In genomic region chr19:30682576-30683536, GRCh38 we compare ENCODE assay signal across 8 cellular contexts.
DNase-seq lines count a peak whose midpoint lies in the region; ATAC-seq, FAIRE-seq and TF ChIP-seq lines count a peak whose summit lies in the region.

No MANE protein-coding gene starts in this region.

- FAIRE-seq in K562 (lab: Jason Lieb, UNC): peak; percentile 70

- peak; percentile 79 to 94 (median 89) for TF ChIP-seq CTCF in K562 (IDR thresholded peaks at IDR 0.05 in 2 of 3, conservative IDR thresholded peaks at IDR 0.05 in 1 of 3; ENCODE audit: insufficient read depth in 2 of 3, low read depth in 1 of 3, low read length in 3 of 3)
- peak; percentile 97 for TF ChIP-seq CTCF in hepatocyte (IDR thresholded peaks at IDR 0.05; ENCODE audit: poor library complexity)

- H4K20me1 ChIP-seq in K562 (replicated peaks; ENCODE audit: control insufficient read depth, insufficient read depth, low read length): peaks cover 4% of the 10 kb centered on the region; the same call in 1 of the 2 replicates
- H4K20me1 ChIP-seq in hepatocyte (ENCODE audit: insufficient read depth, poor library complexity, severe bottlenecking): no peaks in the 10 kb centered on the region

- no TSS peak for BruUV-seq in K562 (replicated peaks; lab: Mats Ljungman, UMichigan)

- TF ChIP-seq RAD21 in K562 (CRISPR knock-in tag; conservative IDR thresholded peaks at IDR 0.05 in 1 of 2, IDR thresholded peaks at IDR 0.05 in 1 of 2): peak; percentile 69 to 80

- H3K27ac ChIP-seq in K562 (ENCODE audit: extremely low read depth, low read depth, low read length) (no peak overlapping the region), hepatocyte (no peak overlapping the region)

- no peaks in the 10 kb centered on the region for H3K9me2 ChIP-seq in hepatocyte (replicated peaks; ENCODE audit: insufficient read depth)

- H3K4me3 ChIP-seq in K562 (no peak overlapping the region), hepatocyte (no peak overlapping the region), skeletal muscle cell (ENCODE audit: low read depth, low read length) (no peak overlapping the region)

- no peak overlapping the region for H3K27ac Mint-ChIP-seq in T-helper 17 cell

- peaks cover 67% of the 10 kb centered on the region for H3K27me3 Mint-ChIP-seq in T-helper 17 cell

- WGBS in K562 (ENCODE audit: insufficient coverage, low coverage, missing lambda C conversion rate): 1% methylated on average over 26 of the region's 26 CpGs
- 25% methylated on average over 26 of the region's 26 CpGs for WGBS in hepatocyte (ENCODE audit: low lambda C conversion rate, missing lambda C conversion rate)

- no peaks in the 10 kb centered on the region for H3K9me1 ChIP-seq in K562 (ENCODE audit: control insufficient read depth, insufficient read depth, low read length)

- H3K4me1 ChIP-seq in K562 (replicated peaks in 1 of 2; ENCODE audit: control insufficient read depth in 2 of 2, insufficient read depth in 2 of 2, low read length in 2 of 2) (peaks cover 0 to 3% of the 10 kb centered on the region in 2 experiments; a peak in 2 of 5 replicates), hepatocyte (ENCODE audit: insufficient read depth) (peaks cover 12% of the 10 kb centered on the region)

- no peak for TF ChIP-seq POLR2A in K562 (conservative IDR thresholded peaks at IDR 0.05)

- H3K4me2 ChIP-seq in K562 (ENCODE audit: insufficient read depth, low read length) (no peak overlapping the region), hepatocyte (no peak overlapping the region)

- no peaks in the 10 kb centered on the region for H3K9me3 ChIP-seq in T-helper 17 cell (ENCODE audit: control insufficient read depth, low read length, poor library complexity, severe bottlenecking)
- H3K9me3 ChIP-seq in K562 (replicated peaks; ENCODE audit: control insufficient read depth, insufficient read depth, low read depth, low read length): no peaks in the 10 kb centered on the region
- H3K9me3 ChIP-seq in hepatocyte (ENCODE audit: low read depth): no peaks in the 10 kb centered on the region

- H3K9ac ChIP-seq in K562 (ENCODE audit: insufficient read depth in 1 of 2, low read depth in 2 of 2, low read length in 2 of 2): no peak overlapping the region

- no peak overlapping the region for H3K4me3 Mint-ChIP-seq in T-helper 17 cell

- no peaks in the 10 kb centered on the region for H3K36me3 ChIP-seq in K562 (ENCODE audit: control insufficient read depth, insufficient read depth, low read length)
- H3K36me3 ChIP-seq in hepatocyte (replicated peaks; ENCODE audit: insufficient read depth, low read depth): no peaks in the 10 kb centered on the region

- H3K36me3 Mint-ChIP-seq in T-helper 17 cell (ENCODE audit: low read depth): no peaks in the 10 kb centered on the region

- H2AFZ ChIP-seq in K562 (ENCODE audit: low read depth, low read length) (no peak overlapping the region), hepatocyte (no peak overlapping the region)

- intact Hi-C loops in K562 (cut with micrococcal nuclease): loop anchor here (2.0 kb wide), 1 partner anchor 1542 kb away; no protein-coding TSS in a partner anchor

- H3K27me3 ChIP-seq in K562 (ENCODE audit: control insufficient read depth in 2 of 2, insufficient read depth in 2 of 2, low read length in 2 of 2): peaks cover 9 to 48% of the 10 kb centered on the region in 2 experiments; a peak in 4 of 5 replicates
- peaks cover 15% of the 10 kb centered on the region for H3K27me3 ChIP-seq in hepatocyte

- H3K4me1 Mint-ChIP-seq in T-helper 17 cell: no peaks in the 10 kb centered on the region

- in situ Hi-C loops in K562 (cut with MboI): loop anchor here (10.0 kb wide), 1 partner anchor 1542 kb away; no protein-coding TSS in a partner anchor

- DNase-seq in DMS153 treated with DMSO at 0.1 percent for 48 hours (lab: John Stamatoyannopoulos, UW; ENCODE audit: unreplicated experiment) (peak; percentile 37), DMS153 (lab: John Stamatoyannopoulos, UW) (no peak), NAMALWA (ENCODE audit: low spot score) (peak; percentile 67), T-helper 17 cell (peak; percentile 28 to 48 (median 33)), K562 (ENCODE audit: extremely low read depth in 1 of 4, low spot score in 3 of 4) (peak; percentile 64 to 82 (median 81)), hepatocyte (ENCODE audit: low spot score) (peak; percentile 87), skeletal muscle cell (ENCODE audit: low read depth) (peak; percentile 42)

- H3K79me2 ChIP-seq in K562 (ENCODE audit: control insufficient read depth, insufficient read depth, low read length) (no peaks in the 10 kb centered on the region), hepatocyte (no peaks in the 10 kb centered on the region)

- CTCF ChIA-PET in K562 (lab: Yijun Ruan, JAX; ENCODE audit: low intra/inter-chr PET ratio): interaction anchor here (0.7 kb wide), 1 partner anchor 866 kb away, joined by 3 read pairs; no protein-coding TSS in a partner anchor

- POLR2A ChIA-PET in K562 (lab: Yijun Ruan, JAX): interaction anchor here (0.6 kb wide), 2 partner anchors 44 to 329 kb away, joined by 3 to 5 read pairs; no protein-coding TSS in a partner anchor

- no peak for TF ChIP-seq EP300 in K562 (IDR thresholded peaks at IDR 0.05; ENCODE audit: low read length)

- ATAC-seq in T-helper 17 cell (no peak), K562 (peak; percentile 86), GM18502 (IDR thresholded peaks at IDR 0.05; ENCODE audit: poor library complexity, unreplicated experiment) (no peak)

TF ChIP-seq in K562, 482 proteins besides CTCF, POLR2A, EP300 and RAD21 (continues in another document):
- TF ChIP-seq ZNF282 (CRISPR knock-in tag; IDR thresholded peaks at IDR 0.05) (no peak), SLC30A9 (CRISPR knock-in tag; IDR thresholded peaks at IDR 0.05) (no peak), SP1 (CRISPR knock-in tag; IDR thresholded peaks at IDR 0.05) (no peak), TAF1 (IDR thresholded peaks at IDR 0.05; ENCODE audit: control insufficient read depth, extremely low read depth, insufficient read depth, low read length, severe bottlenecking) (no peak), HMGN3 (IDR thresholded peaks at IDR 0.05; ENCODE audit: borderline replicate concordance, extremely low read depth, insufficient read length, low read depth, low read length) (no peak), HOMEZ (CRISPR knock-in tag; IDR thresholded peaks at IDR 0.05) (no peak), PHF20 (IDR thresholded peaks at IDR 0.05; ENCODE audit: partially characterized antibody) (no peak), JUN (IDR thresholded peaks at IDR 0.05; ENCODE audit: borderline replicate concordance, low read depth, low read length) (0 out of 2 replicates have a peak, but pooled peaks have one; percentile 27), JUN (CRISPR knock-in tag; IDR thresholded peaks at IDR 0.05; ENCODE audit: borderline replicate concordance) (no peak), ZBTB26 (CRISPR knock-in tag; IDR thresholded peaks at IDR 0.05) (no peak), MIER1 (IDR thresholded peaks at IDR 0.05; ENCODE audit: low read depth) (no peak), ZFP1 (CRISPR knock-in tag; IDR thresholded peaks at IDR 0.05) (no peak), RBFOX2 (IDR thresholded peaks at IDR 0.05; ENCODE audit: low read depth, low read length) (no peak), RB1 (IDR thresholded peaks at IDR 0.05; ENCODE audit: low read depth) (peak; percentile 37; the same call in 1 of the 2 replicates), FOSL1 (tag; conservative IDR thresholded peaks at IDR 0.05) (peak; percentile 60), STAT5B (CRISPR knock-in tag; IDR thresholded peaks at IDR 0.05) (no peak), NFIC (IDR thresholded peaks at IDR 0.05) (no peak), GATAD2B (IDR thresholded peaks at IDR 0.05; ENCODE audit: borderline replicate concordance) (no peak), ZNF696 (CRISPR knock-in tag; conservative IDR thresholded peaks at IDR 0.05) (no peak), ZNF165 (CRISPR knock-in tag; IDR thresholded peaks at IDR 0.05; ENCODE audit: borderline replicate concordance) (no peak)
- TF ChIP-seq, protein P1, sequence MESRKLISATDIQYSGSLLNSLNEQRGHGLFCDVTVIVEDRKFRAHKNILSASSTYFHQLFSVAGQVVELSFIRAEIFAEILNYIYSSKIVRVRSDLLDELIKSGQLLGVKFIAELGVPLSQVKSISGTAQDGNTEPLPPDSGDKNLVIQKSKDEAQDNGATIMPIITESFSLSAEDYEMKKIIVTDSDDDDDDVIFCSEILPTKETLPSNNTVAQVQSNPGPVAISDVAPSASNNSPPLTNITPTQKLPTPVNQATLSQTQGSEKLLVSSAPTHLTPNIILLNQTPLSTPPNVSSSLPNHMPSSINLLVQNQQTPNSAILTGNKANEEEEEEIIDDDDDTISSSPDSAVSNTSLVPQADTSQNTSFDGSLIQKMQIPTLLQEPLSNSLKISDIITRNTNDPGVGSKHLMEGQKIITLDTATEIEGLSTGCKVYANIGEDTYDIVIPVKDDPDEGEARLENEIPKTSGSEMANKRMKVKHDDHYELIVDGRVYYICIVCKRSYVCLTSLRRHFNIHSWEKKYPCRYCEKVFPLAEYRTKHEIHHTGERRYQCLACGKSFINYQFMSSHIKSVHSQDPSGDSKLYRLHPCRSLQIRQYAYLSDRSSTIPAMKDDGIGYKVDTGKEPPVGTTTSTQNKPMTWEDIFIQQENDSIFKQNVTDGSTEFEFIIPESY (CRISPR knock-in tag; IDR thresholded peaks at IDR 0.05): no peak
